ENCODE assay signal across 8 cellular contexts in genomic region chr9:31542384-31543055, GRCh38.
DNase-seq lines count a peak whose midpoint lies in the region; ATAC-seq, FAIRE-seq and TF ChIP-seq lines count a peak whose summit lies in the region.

No MANE protein-coding gene starts in this region.

- POLR2A ChIA-PET in endothelial cell of umbilical vein (lab: Charles Lee): no interaction called here

- intact Hi-C loops in endothelial cell of umbilical vein (cut with micrococcal nuclease): no loop called here

- H3K9me3 ChIP-seq in RWPE2 (ENCODE audit: severe bottlenecking) (no peaks in the 10 kb centered on the region), endothelial cell of umbilical vein (replicated peaks; ENCODE audit: control insufficient read depth, insufficient read depth, low read length) (no peaks in the 10 kb centered on the region)

- BruUV-seq in endothelial cell of umbilical vein (replicated peaks; lab: Mats Ljungman, UMichigan): no TSS peak

- no peaks in the 10 kb centered on the region for H3K36me3 ChIP-seq in RWPE2 (ENCODE audit: low read depth)
- no peaks in the 10 kb centered on the region for H3K36me3 ChIP-seq in endothelial cell of umbilical vein (ENCODE audit: control insufficient read depth in 2 of 2, extremely low read depth in 1 of 2, insufficient read depth in 2 of 2, low read length in 2 of 2)

- H3K4me1 ChIP-seq in RWPE2 (ENCODE audit: insufficient read depth, poor library complexity, severe bottlenecking) (peaks cover 4% of the 10 kb centered on the region), endothelial cell of umbilical vein (ENCODE audit: control insufficient read depth, extremely low read depth, insufficient read depth, low read length) (no peaks in the 10 kb centered on the region)

- CTCF ChIA-PET in endothelial cell of umbilical vein (lab: Charles Lee): interaction anchor here (0.8 to 2.0 kb wide), 11 partner anchors 14 to 423 kb away, joined by 3 to 9 read pairs (median 3); no protein-coding TSS in a partner anchor

- DNase-seq in NK-92 treated with Interleukin-12 subunit alpha and Interleukin-12 subunit beta, amount 100 ng/mL, for 24 hours (lab: John Stamatoyannopoulos, UW): peak; percentile 60
- DNase-seq in NK-92 (lab: John Stamatoyannopoulos, UW; ENCODE audit: unreplicated experiment) (no peak), RWPE2 (ENCODE audit: low spot score) (no peak), endothelial cell of umbilical vein (ENCODE audit: low read depth, low spot score) (peak; percentile 29), omental fat pad (ENCODE audit: low spot score) (no peak), NCI-H2196 (lab: John Stamatoyannopoulos, UW; ENCODE audit: unreplicated experiment) (no peak)

- no peak overlapping the region for H3K9ac ChIP-seq in endothelial cell of umbilical vein (replicated peaks; ENCODE audit: extremely low read depth, insufficient read depth, low read length)

- TF ChIP-seq POLR2A in endothelial cell of umbilical vein (IDR thresholded peaks at IDR 0.05; ENCODE audit: low read depth, low read length): no peak

- no peaks in the 10 kb centered on the region for H3K79me2 ChIP-seq in endothelial cell of umbilical vein (ENCODE audit: control insufficient read depth, insufficient read depth, low read length)

- H3K9me1 ChIP-seq in endothelial cell of umbilical vein (replicated peaks; ENCODE audit: control insufficient read depth, extremely low read depth, insufficient read depth, low read length): no peaks in the 10 kb centered on the region

- H3K4me3 ChIP-seq in RWPE2 (ENCODE audit: severe bottlenecking) (no peak overlapping the region), endothelial cell of umbilical vein (replicated peaks in 1 of 3; ENCODE audit: insufficient read depth in 1 of 3, low read depth in 1 of 3, low read length in 3 of 3) (no peak overlapping the region)

- dilution Hi-C loops in endothelial cell of umbilical vein (cut with MboI; ENCODE audit: extremely low pct_ligation_motif_present, low sequenced_read_pairs): no loop called here

- no peak overlapping the region for H2AFZ ChIP-seq in endothelial cell of umbilical vein (ENCODE audit: low read depth, low read length)

- H3K4me2 ChIP-seq in endothelial cell of umbilical vein (ENCODE audit: insufficient read depth, low read length): no peak overlapping the region

- no peak overlapping the region for H3K27ac ChIP-seq in RWPE2 (ENCODE audit: poor library complexity, severe bottlenecking)
- H3K27ac ChIP-seq in endothelial cell of umbilical vein (ENCODE audit: insufficient read depth, low read depth, low read length): no peak overlapping the region

- TF ChIP-seq CTCF in RWPE2 (IDR thresholded peaks at IDR 0.05; ENCODE audit: poor library complexity, severe bottlenecking) (peak; percentile 34), endothelial cell of umbilical vein (IDR thresholded peaks at IDR 0.05; ENCODE audit: extremely low read depth in 1 of 2, insufficient read depth in 1 of 2, low read depth in 1 of 2, low read length in 2 of 2) (peak in 1 of 2 donors; percentile 27), omental fat pad (IDR thresholded peaks at IDR 0.05) (no peak)

- H4K20me1 ChIP-seq in endothelial cell of umbilical vein (replicated peaks; ENCODE audit: control insufficient read depth, extremely low read depth, insufficient read depth, low read length): no peaks in the 10 kb centered on the region

- FAIRE-seq in endothelial cell of umbilical vein (lab: Jason Lieb, UNC): no peak

- H3K27me3 ChIP-seq in RWPE2 (ENCODE audit: insufficient read depth, poor library complexity, severe bottlenecking): no peaks in the 10 kb centered on the region
- H3K27me3 ChIP-seq in endothelial cell of umbilical vein (ENCODE audit: control insufficient read depth in 2 of 2, insufficient read depth in 2 of 2, low read length in 2 of 2): no peaks in the 10 kb centered on the region

- ATAC-seq in GM21381 (IDR thresholded peaks at IDR 0.05; ENCODE audit: unreplicated experiment) (peak; percentile 99), HG03520 (IDR thresholded peaks at IDR 0.05; ENCODE audit: unreplicated experiment) (peak; percentile 100), RWPE2 (ENCODE audit: low read depth) (peak; percentile 99), omental fat pad (ENCODE audit: low FRiP score) (peak; percentile 97)

TF ChIP-seq in endothelial cell of umbilical vein, 7 proteins besides CTCF, POLR2A, EP300 and RAD21:
- no peak for TF ChIP-seq MAX (IDR thresholded peaks at IDR 0.05; ENCODE audit: insufficient read depth, insufficient read length)
- no peak for TF ChIP-seq JUN (IDR thresholded peaks at IDR 0.05; ENCODE audit: borderline replicate concordance, insufficient read depth, insufficient read length, low read depth)
- TF ChIP-seq EZH2 (IDR thresholded peaks at IDR 0.05; ENCODE audit: borderline replicate concordance, low read depth, low read length, severe bottlenecking): no peak

Comparison
In these comparisons a context has a peak if more than half of its experiments do, and no peak if none do; other contexts are left out.
1. DNase-seq: peak in NK-92 treated with Interleukin-12 subunit alpha and Interleukin-12 subunit beta, amount 100 ng/mL, for 24 hours (single experiment) and endothelial cell of umbilical vein (single experiment); none in NK-92 (single experiment), RWPE2 (single experiment), omental fat pad (single experiment) and NCI-H2196 (single experiment).
2. Peak in every context shown above with its lines, with median percentiles within 50 percentile points of each other: ATAC-seq.